Comparison of ENCODE assay signal across 8 cellular contexts in genomic region chr2:47225061-47225783, GRCh38. TPM values are rescaled to one million over a fixed set of nuclear protein-coding genes. Genes with fewer than 3 reads are reported as not detected.
DNase-seq lines count a peak whose midpoint lies in the region; ATAC-seq and TF ChIP-seq lines count a peak whose summit lies in the region.

No MANE protein-coding gene starts in this region.

- CTCF ChIA-PET in naive thymus-derived CD4-positive, alpha-beta T cell (lab: Charles Lee) = no interaction called here

- TF ChIP-seq POLR2A in erythroblast (IDR thresholded peaks at IDR 0.05; ENCODE audit: low read length) (no peak), ovary (IDR thresholded peaks at IDR 0.05) (no peak)

- intact Hi-C loops in ovary (cut with DNase I) = no loop called here
- intact Hi-C loops in naive thymus-derived CD4-positive, alpha-beta T cell (cut with micrococcal nuclease) = no loop called here

- TF ChIP-seq EP300 in ovary (IDR thresholded peaks at IDR 0.05) = no peak

- peaks cover 0 to 2% (median 0%) of the 10 kb centered on the region in 7 donors for H3K4me1 Mint-ChIP-seq in naive thymus-derived CD4-positive, alpha-beta T cell

- no peak overlapping the region for H3K27ac Mint-ChIP-seq in naive thymus-derived CD4-positive, alpha-beta T cell

- H3K36me3 ChIP-seq in ovary = no peaks in the 10 kb centered on the region
- H3K36me3 ChIP-seq in naive thymus-derived CD4-positive, alpha-beta T cell (ENCODE audit: control insufficient read depth in 2 of 3, insufficient read depth in 3 of 3, low read length in 3 of 3) = no peaks in the 10 kb centered on the region

- H3K36me3 Mint-ChIP-seq in naive thymus-derived CD4-positive, alpha-beta T cell = no peaks in the 10 kb centered on the region

- no peak overlapping the region for H3K27ac ChIP-seq in ovary
- no peak overlapping the region for H3K27ac ChIP-seq in naive thymus-derived CD4-positive, alpha-beta T cell (ENCODE audit: low read depth, low read length)

- H3K27me3 ChIP-seq in ovary = no peaks in the 10 kb centered on the region
- H3K27me3 ChIP-seq in naive thymus-derived CD4-positive, alpha-beta T cell (ENCODE audit: control insufficient read depth in 2 of 2, insufficient read depth in 2 of 2, low read length in 2 of 2) = no peaks in the 10 kb centered on the region

- peaks cover 15% of the 10 kb centered on the region for H3K4me1 ChIP-seq in ovary (ENCODE audit: insufficient read depth)
- no peaks in the 10 kb centered on the region for H3K4me1 ChIP-seq in naive thymus-derived CD4-positive, alpha-beta T cell (ENCODE audit: control insufficient read depth in 2 of 2, insufficient read depth in 2 of 2, low read length in 2 of 2)

- DNase-seq in EL (peak; percentile 97), NCI-H524 treated with DMSO at 0.1 percent for 48 hours (lab: John Stamatoyannopoulos, UW) (peak; percentile 77), erythroblast (lab: John Stamatoyannopoulos, UW) (peak; percentile 45 to 55), ovary (peak; percentile 67 to 85 (median 80)), NCI-H2107 treated with DMSO at 0.1 percent for 48 hours (lab: John Stamatoyannopoulos, UW; ENCODE audit: unreplicated experiment) (no peak), occipital lobe (lab: John Stamatoyannopoulos, UW) (no peak)
- no peak for DNase-seq in activated CD4-positive, alpha-beta T cell treated with anti-CD3 and anti-CD28 coated beads, Interleukin-2, amount 50 U/mL, for 4 hours
- no peak for DNase-seq in naive thymus-derived CD4-positive, alpha-beta T cell

- no peak for TF ChIP-seq CTCF in ovary (IDR thresholded peaks at IDR 0.05)

- H3K27me3 Mint-ChIP-seq in naive thymus-derived CD4-positive, alpha-beta T cell = peaks cover 0 to 9% (median 0%) of the 10 kb centered on the region in 5 donors

- POLR2A ChIA-PET in naive thymus-derived CD4-positive, alpha-beta T cell (lab: Charles Lee) = no interaction called here

- WGBS in ovary, 3 donors = 27 to 54% (median 33%) methylated on average over 8 of the region's 8 CpGs

- H3K9me3 Mint-ChIP-seq in naive thymus-derived CD4-positive, alpha-beta T cell = no peaks in the 10 kb centered on the region

- no peak overlapping the region for H3K4me3 Mint-ChIP-seq in naive thymus-derived CD4-positive, alpha-beta T cell

- H3K9me3 ChIP-seq in ovary = no peaks in the 10 kb centered on the region
- H3K9me3 ChIP-seq in naive thymus-derived CD4-positive, alpha-beta T cell (ENCODE audit: control insufficient read depth in 2 of 3, low read length in 3 of 3) = no peaks in the 10 kb centered on the region

- no peak for ATAC-seq in naive thymus-derived CD4-positive, alpha-beta T cell

- no peak overlapping the region for H3K4me3 ChIP-seq in ovary
- H3K4me3 ChIP-seq in naive thymus-derived CD4-positive, alpha-beta T cell (ENCODE audit: low read length) = no peak overlapping the region

RNA-seq across cellular contexts. Expression of gene CALM2, which starts 48.9 kb away (rescaled TPM):
- 100 to 1,000 TPM; 324 to 555 (median 519) TPM for total RNA-seq in ovary
- 100 to 1,000 TPM; 478 to 890 TPM for polyA plus RNA-seq in ovary
- total RNA-seq in occipital lobe = 744 TPM
- 100 to 1,000 TPM; 172 to 342 (median 235) TPM for total RNA-seq in naive thymus-derived CD4-positive, alpha-beta T cell
- polyA plus RNA-seq in naive thymus-derived CD4-positive, alpha-beta T cell = 100 to 1,000 TPM; 665 to 824 TPM

Comparison
In these comparisons a context has a peak if more than half of its experiments do, and no peak if none do; other contexts are left out.
1. DNase-seq: peak in EL (single experiment), NCI-H524 treated with DMSO at 0.1 percent for 48 hours (single experiment), erythroblast (2 of 2) and ovary (5 of 5); none in NCI-H2107 treated with DMSO at 0.1 percent for 48 hours (single experiment), occipital lobe (single experiment), activated CD4-positive, alpha-beta T cell treated with anti-CD3 and anti-CD28 coated beads, Interleukin-2, amount 50 U/mL, for 4 hours (0 of 2) and naive thymus-derived CD4-positive, alpha-beta T cell (0 of 9).